Comparison of ENCODE assay signal across 16 cellular contexts in genomic region chr2:202290316-202290715, GRCh38. TPM values are rescaled to one million over a fixed set of nuclear protein-coding genes. Genes with fewer than 3 reads are reported as not detected.
A peak's percentile ranks its signal among the peaks of the same experiment; 100 is the strongest.
DNase-seq lines count a peak whose midpoint lies in the region; ATAC-seq and TF ChIP-seq lines count a peak whose summit lies in the region.
"Had no signal": no experiment of that assay in that cellular context is flagged by ENCODE, and none has a peak within 500 bp of the region (broad histone marks: within the 10 kb centered on the region; RNA-seq: fewer than 3 reads in every experiment).

No MANE protein-coding gene starts in this region.

- H3K4ac ChIP-seq in IMR-90 (ENCODE audit: low read depth, low read length), result no peak overlapping the region

- no peak overlapping the region for H4K91ac ChIP-seq in IMR-90 (ENCODE audit: insufficient read depth, low read depth, low read length)

- no peak overlapping the region; the same call in 1 of the 2 replicates for H3K18ac ChIP-seq in IMR-90 (ENCODE audit: low read depth, low read length)

- H3K27me3 ChIP-seq in IMR-90 (ENCODE audit: control insufficient read depth, insufficient read depth, low read length) (no peaks in the 10 kb centered on the region), adrenal gland (no peaks in the 10 kb centered on the region)
- H3K27me3 ChIP-seq: BLaER1 had no signal

- no peaks in the 10 kb centered on the region for H3K27me3 Mint-ChIP-seq in activated naive CD4-positive, alpha-beta T cell treated with anti-CD3 and anti-CD28 coated beads, Interleukin-2, amount 50 U/mL, for 24 hours
- H3K27me3 Mint-ChIP-seq in activated T-helper 17 cell treated with anti-CD3 and anti-CD28 coated beads, Interleukin-2, amount 50 U/mL, for 72 hours, result no peaks in the 10 kb centered on the region
- H3K27me3 Mint-ChIP-seq: CD4-positive, alpha-beta memory T cell had no signal

- no peaks in the 10 kb centered on the region for H3K9me3 ChIP-seq in IMR-90 (ENCODE audit: control insufficient read depth, insufficient read depth, low read length)
- no peaks in the 10 kb centered on the region for H3K9me3 ChIP-seq in adrenal gland (replicated peaks in 1 of 3)
- H3K9me3 ChIP-seq: BLaER1 had no signal

- H3K4me3 Mint-ChIP-seq in activated naive CD4-positive, alpha-beta T cell treated with anti-CD3 and anti-CD28 coated beads, Interleukin-2, amount 50 U/mL, for 24 hours, result no peak overlapping the region
- H3K4me3 Mint-ChIP-seq in activated T-helper 17 cell treated with anti-CD3 and anti-CD28 coated beads, Interleukin-2, amount 50 U/mL, for 72 hours, result no peak overlapping the region
- H3K4me3 Mint-ChIP-seq: CD14-positive monocyte; CD4-positive, alpha-beta memory T cell had no signal

- H3K9me3 Mint-ChIP-seq in activated naive CD4-positive, alpha-beta T cell treated with anti-CD3 and anti-CD28 coated beads, Interleukin-2, amount 50 U/mL, for 24 hours, result no peaks in the 10 kb centered on the region
- H3K9me3 Mint-ChIP-seq in activated T-helper 17 cell treated with anti-CD3 and anti-CD28 coated beads, Interleukin-2, amount 50 U/mL, for 72 hours, result no peaks in the 10 kb centered on the region
- H3K9me3 Mint-ChIP-seq: CD4-positive, alpha-beta memory T cell had no signal

- TF ChIP-seq CTCF in IMR-90 (conservative IDR thresholded peaks at IDR 0.05; ENCODE audit: low read depth, low read length) (no peak), adrenal gland (IDR thresholded peaks at IDR 0.05) (no peak)

- no peak overlapping the region for H3K56ac ChIP-seq in IMR-90 (ENCODE audit: extremely low read depth, insufficient read depth, low read length)

- H3K4me3 ChIP-seq in IMR-90 (ENCODE audit: insufficient read depth, low read depth, low read length) (no peak overlapping the region), adrenal gland (no peak overlapping the region)
- H3K4me3 ChIP-seq: BLaER1, GM12878 had no signal

- no peak overlapping the region for H3K23ac ChIP-seq in IMR-90 (ENCODE audit: low read depth, low read length)

- dilution Hi-C loops in IMR-90 (cut with HindIII; ENCODE audit: low sequenced_read_pairs, unreplicated experiment), result no loop called here

- no peak overlapping the region for H3K14ac ChIP-seq in IMR-90 (replicated peaks; ENCODE audit: low read depth, low read length)

- peaks cover 16% of the 10 kb centered on the region for H3K36me3 Mint-ChIP-seq in activated naive CD4-positive, alpha-beta T cell treated with anti-CD3 and anti-CD28 coated beads, Interleukin-2, amount 50 U/mL, for 24 hours
- peaks cover 100% of the 10 kb centered on the region for H3K36me3 Mint-ChIP-seq in activated T-helper 17 cell treated with anti-CD3 and anti-CD28 coated beads, Interleukin-2, amount 50 U/mL, for 72 hours (ENCODE audit: low read depth)

- no TSS peak for BruUV-seq in IMR-90 (replicated peaks; lab: Mats Ljungman, UMichigan)

- intact Hi-C loops in IMR-90 (cut with micrococcal nuclease) (loop anchor here (2.0 to 5.0 kb wide), 2 partner anchors 24 to 87 kb away; partner anchors contain the start of gene BMPR2), adrenal gland (cut with DNase I) (no loop called here)

- H3K4me2 ChIP-seq in IMR-90 (ENCODE audit: low read depth, low read length), result no peak overlapping the region; the same call in 1 of the 2 replicates
- H3K4me2 ChIP-seq: BLaER1 had no signal

- peaks cover 7% of the 10 kb centered on the region for H3K4me1 ChIP-seq in IMR-90 (ENCODE audit: control insufficient read depth, insufficient read depth, low read length)
- H3K4me1 ChIP-seq in adrenal gland (replicated peaks in 1 of 2), result no peaks in the 10 kb centered on the region
- H3K4me1 ChIP-seq: BLaER1 had no signal

- H3K9ac ChIP-seq in IMR-90 (ENCODE audit: low read depth, low read length), result no peak overlapping the region
- H3K9ac ChIP-seq: BLaER1 had no signal

- H3K36me3 ChIP-seq in IMR-90 (ENCODE audit: control insufficient read depth, insufficient read depth, low read length), result peaks cover 38% of the 10 kb centered on the region
- peaks cover 0 to 73% of the 10 kb centered on the region in 2 donors for H3K36me3 ChIP-seq in adrenal gland (replicated peaks in 1 of 2)

- in situ Hi-C loops in IMR-90 (cut with MboI; ENCODE audit: low sequenced_read_pairs), result no loop called here

- no peak overlapping the region; a peak in 1 of 4 replicates for H4K8ac ChIP-seq in IMR-90 (ENCODE audit: low read depth in 2 of 2, low read length in 2 of 2)

- no peak overlapping the region for H2BK120ac ChIP-seq in IMR-90 (ENCODE audit: low read depth, low read length)

- no peak overlapping the region; the same call in 1 of the 2 replicates for H4K5ac ChIP-seq in IMR-90 (ENCODE audit: low read depth, low read length)

- peak overlapping the region; percentile 32 for H3K27ac Mint-ChIP-seq in activated naive CD4-positive, alpha-beta T cell treated with anti-CD3 and anti-CD28 coated beads, Interleukin-2, amount 50 U/mL, for 24 hours
- no peak overlapping the region for H3K27ac Mint-ChIP-seq in activated T-helper 17 cell treated with anti-CD3 and anti-CD28 coated beads, Interleukin-2, amount 50 U/mL, for 72 hours

- TF ChIP-seq RAD21 in IMR-90 (IDR thresholded peaks at IDR 0.05; ENCODE audit: low read length), result no peak

- H2BK20ac ChIP-seq in IMR-90 (ENCODE audit: low read depth, low read length), result no peak overlapping the region

- no peaks in the 10 kb centered on the region; the same call in none of the 2 replicates for H4K20me1 ChIP-seq in IMR-90 (ENCODE audit: insufficient read depth, low read length)

- CTCF ChIA-PET in IMR-90 (lab: Yijun Ruan, JAX), result no interaction called here

- H3K27ac ChIP-seq in IMR-90 (ENCODE audit: insufficient read depth, low read length) (peak overlapping the region; percentile 70; the same call in 1 of the 2 replicates), adrenal gland (no peak overlapping the region)
- H3K27ac ChIP-seq: BLaER1 had no signal

- peaks cover 6 to 40% of the 10 kb centered on the region in 2 experiments for H3K79me1 ChIP-seq in IMR-90 (ENCODE audit: low read depth in 1 of 2, low read length in 2 of 2)

- H2AK5ac ChIP-seq in IMR-90 (ENCODE audit: low read depth, low read length), result no peak overlapping the region

- TF ChIP-seq POLR2A in IMR-90 (IDR thresholded peaks at IDR 0.05; ENCODE audit: low read depth, low read length) (no peak), adrenal gland (IDR thresholded peaks at IDR 0.05) (no peak)

- WGBS in IMR-90 (ENCODE audit: extremely low coverage in 2 of 2, insufficient read length in 1 of 2), 2 experiments, result no CpG with 5 or more reads among the region's 3 CpGs
- WGBS in adrenal gland, 4 donors, result 90 to 96% (median 93%) methylated on average over 3 of the region's 3 CpGs

- no peak overlapping the region for H2BK15ac ChIP-seq in IMR-90 (ENCODE audit: low read depth, low read length)

- POLR2A ChIA-PET in IMR-90 (lab: Charles Lee; ENCODE audit: unreplicated experiment), result no interaction called here

- ATAC-seq in IMR-90 (ENCODE audit: low read depth), result peak; percentile 35
- ATAC-seq in activated T-helper 17 cell treated with anti-CD3 and anti-CD28 coated beads, Interleukin-2, amount 50 U/mL, for 72 hours (replicated peaks), result no peak
- ATAC-seq: GM12878 had no signal

- peaks cover 20% of the 10 kb centered on the region for H3K4me1 Mint-ChIP-seq in activated naive CD4-positive, alpha-beta T cell treated with anti-CD3 and anti-CD28 coated beads, Interleukin-2, amount 50 U/mL, for 24 hours
- peaks cover 12% of the 10 kb centered on the region for H3K4me1 Mint-ChIP-seq in activated T-helper 17 cell treated with anti-CD3 and anti-CD28 coated beads, Interleukin-2, amount 50 U/mL, for 72 hours
- H3K4me1 Mint-ChIP-seq: CD14-positive monocyte had no signal

- H2AFZ ChIP-seq in IMR-90 (replicated peaks; ENCODE audit: low read length, poor library complexity), result no peak overlapping the region

- no peaks in the 10 kb centered on the region; the same call in 1 of the 2 replicates for H3K9me1 ChIP-seq in IMR-90 (ENCODE audit: insufficient read depth, low read length)

- H2BK5ac ChIP-seq in IMR-90 (ENCODE audit: low read depth, low read length, poor library complexity, severe bottlenecking), result peak overlapping the region; percentile 85

- H2AK9ac ChIP-seq in IMR-90 (replicated peaks; ENCODE audit: low read depth, low read length, poor library complexity), result no peak overlapping the region

- DNase-seq in activated naive CD4-positive, alpha-beta T cell treated with Interleukin-2 at 50 U/mL for 16 hours, result no peak
- DNase-seq in IMR-90 (peak; percentile 47), fibroblast of gingiva (ENCODE audit: low read depth) (peak; percentile 25), adrenal gland (no peak), SW480 (ENCODE audit: low spot score) (no peak)
- DNase-seq: 8988T; CD4-positive, alpha-beta memory T cell; DMS153; DMS79; GOT3; H7 had no signal

TF ChIP-seq in IMR-90, 13 proteins besides CTCF, POLR2A, EP300 and RAD21:
- no peak for TF ChIP-seq USF2 (IDR thresholded peaks at IDR 0.05; ENCODE audit: low read depth, low read length)
- TF ChIP-seq SMC3 (IDR thresholded peaks at IDR 0.05; ENCODE audit: low read depth, low read length), result no peak
- peak; percentile 78 for TF ChIP-seq CEBPB (IDR thresholded peaks at IDR 0.05; ENCODE audit: low read depth, low read length)

RNA-seq across cellular contexts. Expression of gene NOP58, which starts 24.8 kb away (rescaled TPM):
- total RNA-seq in IMR-90 (2012; rRNA removed) (45.3 and 117 TPM in 2 replicates), adrenal gland (10 to 100 TPM; 19.5 to 70.1 (median 43.2) TPM)
- polyA plus RNA-seq in IMR-90 (2012; rRNA removed) (37.6 and 54.0 TPM in 2 replicates), adrenal gland (100 to 1,000 TPM in 1 of 3 donors, 10 to 100 TPM in 2; 89.3 to 136 (median 99.7) TPM)
- polyA plus RNA-seq in IMR-90 (2012; cell fraction: cytosol; rRNA removed), result 10.1 and 32.8 TPM in 2 replicates
- polyA plus RNA-seq in IMR-90 (2012; cell fraction: nucleus; rRNA removed; ENCODE audit: low replicate concordance), result 15.1 and 62.6 TPM in 2 replicates
- total RNA-seq in activated T-helper 17 cell treated with anti-CD3 and anti-CD28 coated beads, Interleukin-2, amount 50 U/mL, for 72 hours, result 100 to 1,000 TPM; 157 to 183 TPM

RNA-seq across cellular contexts. Expression of gene SUMO1, which starts 51.9 kb away (rescaled TPM):
- total RNA-seq in IMR-90 (2012; rRNA removed) (90.0 and 158 TPM in 2 replicates), adrenal gland (100 to 1,000 TPM in 6 of 8 donors, 10 to 100 TPM in 2; 53.1 to 130 (median 103) TPM)
- polyA plus RNA-seq in IMR-90 (2012; rRNA removed) (57.0 and 72.3 TPM in 2 replicates), adrenal gland (100 to 1,000 TPM in 2 of 3 donors, 10 to 100 TPM in 1; 96.4 to 182 (median 101) TPM)
- polyA plus RNA-seq in IMR-90 (2012; cell fraction: cytosol; rRNA removed), result 8.1 and 9.0 TPM in 2 replicates
- 2.0 and 14.4 TPM in 2 replicates for polyA plus RNA-seq in IMR-90 (2012; cell fraction: nucleus; rRNA removed; ENCODE audit: low replicate concordance)
- 100 to 1,000 TPM in 1 of 2 donors, 10 to 100 TPM in 1; 81.8 to 115 TPM for total RNA-seq in activated T-helper 17 cell treated with anti-CD3 and anti-CD28 coated beads, Interleukin-2, amount 50 U/mL, for 72 hours

Comparison
In these comparisons a context has a peak if more than half of its experiments do, and no peak if none do; other contexts are left out.
1. DNase-seq: peak in IMR-90 (single experiment) and fibroblast of gingiva (single experiment); none in activated naive CD4-positive, alpha-beta T cell treated with Interleukin-2 at 50 U/mL for 16 hours (single experiment), adrenal gland (0 of 7) and SW480 (single experiment).